25 cellular contexts compared by ENCODE assay signal in genomic region chr10:320787-321186, GRCh38.
"Had no signal": no experiment of that assay in that cellular context is flagged by ENCODE, and none has a peak within 500 bp of the region (broad histone marks: within the 10 kb centered on the region; RNA-seq: fewer than 3 reads in every experiment).

No MANE protein-coding gene starts in this region.

- H3K27me3 Mint-ChIP-seq: activated CD4-positive, alpha-beta T cell treated with anti-CD3 and anti-CD28 coated beads, Interleukin-2, amount 10 ng/mL, durations not matched to agents 24 days and 14 days; activated CD8-positive, alpha-beta memory T cell treated with anti-CD3 and anti-CD28 coated beads, Interleukin-2, amount 10 ng/mL, durations not matched to agents 7 days and 5 days; activated naive CD8-positive, alpha-beta T cell treated with anti-CD3 and anti-CD28 coated beads for 36 hours; activated T-cell treated with anti-CD3 and anti-CD28 coated beads, Interleukin-2, amount 50 U/mL, for 24 hours had no signal

- ATAC-seq: activated CD8-positive, alpha-beta memory T cell treated with anti-CD3 and anti-CD28 coated beads, Interleukin-2, amount 10 ng/mL, durations not matched to agents 7 days and 5 days; SK-N-SH treated with all-trans-retinoic acid at 6 μM for 48 hours; WTC11 had no signal

- H3K27me3 ChIP-seq: Peyer's patch, SJSA1 had no signal

- H3K4me1 Mint-ChIP-seq: WTC11 had no signal

- DNase-seq: activated CD4-positive, alpha-beta T cell treated with anti-CD3 and anti-CD28 coated beads, Interleukin-2, amount 10 ng/mL, durations not matched to agents 24 days and 14 days; activated CD4-positive, alpha-beta T cell treated with anti-CD3 and anti-CD28 coated beads, Interleukin-2, amount 50 U/mL, for 48 hours; activated CD4-positive, CD25-positive, alpha-beta regulatory T cell treated with anti-CD3 and anti-CD28 coated beads, Interleukin-2, amount 50 U/mL, for 72 hours; activated CD8-positive, alpha-beta memory T cell treated with anti-CD3 and anti-CD28 coated beads, Interleukin-2, amount 10 ng/mL, durations not matched to agents 7 days and 5 days; activated effector memory CD4-positive, alpha-beta T cell treated with anti-CD3 and anti-CD28 coated beads, Interleukin-2, amount 50 U/mL, for 16 hours; activated naive CD4-positive, alpha-beta T cell treated with Interleukin-2 at 50 U/mL for 16 hours; activated naive CD8-positive, alpha-beta T cell treated with anti-CD3 and anti-CD28 coated beads for 36 hours; activated T-cell treated with anti-CD3 and anti-CD28 coated beads, Interleukin-2, amount 50 U/mL, for 24 hours; caudate nucleus; Kasumi-1; KBM-7; NCI-H1105 treated with DMSO at 0.1 percent for 48 hours; NCI-H146; NCI-H187 treated with DMSO at 0.1 percent for 48 hours; NCI-H2171; NCI-H226; NCI-H526 treated with DMSO at 0.1 percent for 48 hours; NK-92 treated with Interleukin-12 subunit alpha and Interleukin-12 subunit beta, amount 100 ng/mL, for 24 hours; SHP77; SW 1271 had no signal

- H3K4me3 ChIP-seq: Peyer's patch, SJSA1 had no signal

- H3K27ac ChIP-seq: Peyer's patch, SJSA1 had no signal

- H3K27ac Mint-ChIP-seq: activated CD4-positive, alpha-beta T cell treated with anti-CD3 and anti-CD28 coated beads, Interleukin-2, amount 10 ng/mL, durations not matched to agents 24 days and 14 days; activated CD8-positive, alpha-beta memory T cell treated with anti-CD3 and anti-CD28 coated beads, Interleukin-2, amount 10 ng/mL, durations not matched to agents 7 days and 5 days; activated naive CD8-positive, alpha-beta T cell treated with anti-CD3 and anti-CD28 coated beads for 36 hours; activated T-cell treated with anti-CD3 and anti-CD28 coated beads, Interleukin-2, amount 50 U/mL, for 24 hours; activated T-helper 1 cell treated with anti-CD3 and anti-CD28 coated beads, Interleukin-12 subunit alpha, Interleukin-12 subunit beta, Interleukin-2, Interleukin-4 antibody, amounts not matched to agents 30 ng/mL and 10 ng/mL and 1 ng/mL, durations not matched to agents 14 hours and 24 hours and 36 hours; WTC11 had no signal

- H3K4me3 Mint-ChIP-seq: activated CD4-positive, alpha-beta T cell treated with anti-CD3 and anti-CD28 coated beads, Interleukin-2, amount 10 ng/mL, durations not matched to agents 24 days and 14 days; activated CD8-positive, alpha-beta memory T cell treated with anti-CD3 and anti-CD28 coated beads, Interleukin-2, amount 10 ng/mL, durations not matched to agents 7 days and 5 days; activated naive CD8-positive, alpha-beta T cell treated with anti-CD3 and anti-CD28 coated beads for 36 hours; activated T-cell treated with anti-CD3 and anti-CD28 coated beads, Interleukin-2, amount 50 U/mL, for 24 hours; activated T-helper 1 cell treated with anti-CD3 and anti-CD28 coated beads, Interleukin-12 subunit alpha, Interleukin-12 subunit beta, Interleukin-2, Interleukin-4 antibody, amounts not matched to agents 30 ng/mL and 10 ng/mL and 1 ng/mL, durations not matched to agents 14 hours and 24 hours and 36 hours; WTC11 had no signal

- H3K9me3 Mint-ChIP-seq: activated CD4-positive, alpha-beta T cell treated with anti-CD3 and anti-CD28 coated beads, Interleukin-2, amount 10 ng/mL, durations not matched to agents 24 days and 14 days; activated naive CD8-positive, alpha-beta T cell treated with anti-CD3 and anti-CD28 coated beads for 36 hours; activated T-cell treated with anti-CD3 and anti-CD28 coated beads, Interleukin-2, amount 50 U/mL, for 24 hours had no signal

- H3K36me3 Mint-ChIP-seq: activated naive CD8-positive, alpha-beta T cell treated with anti-CD3 and anti-CD28 coated beads for 36 hours had no signal
